ENCODE assay signal across 20 cellular contexts in the genomic region with DNA sequence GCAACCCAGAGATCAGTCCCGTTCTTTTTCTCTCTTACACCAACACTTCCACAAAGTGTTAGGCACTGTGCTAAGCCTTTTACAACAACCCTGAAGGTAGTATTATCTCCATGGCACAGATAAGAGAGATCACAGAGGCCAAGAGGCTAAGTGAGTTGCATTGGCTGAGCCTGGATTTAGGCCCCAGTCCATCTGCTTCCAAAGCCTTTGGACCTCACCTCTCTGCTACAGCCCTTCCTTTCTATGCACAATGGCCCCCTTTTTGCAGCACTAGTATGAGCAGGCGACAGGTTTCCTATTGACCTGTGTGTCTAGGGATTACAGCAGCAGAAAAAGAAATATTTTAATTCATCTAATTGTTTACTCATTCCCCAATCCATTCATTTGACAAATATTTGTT.
"Had no signal": no experiment of that assay in that cellular context is flagged by ENCODE, and none has a peak within 500 bp of the region (broad histone marks: within the 10 kb centered on the region; RNA-seq: fewer than 3 reads in every experiment).

No MANE protein-coding gene starts in this region.

- DNase-seq: cortex of kidney; effector memory CD8-positive, alpha-beta T cell; foreskin fibroblast; gastrocnemius medialis; head of caudate nucleus; left ventricle myocardium superior; lower lobe of right lung; natural killer cell; sigmoid colon; stimulated activated CD4-positive, alpha-beta T cell treated with anti-CD3 and anti-CD28 coated beads, Interleukin-2, amount 100 ng/mL, for 24 hours; stimulated activated CD4-positive, alpha-beta T cell treated with anti-CD3 and anti-CD28 coated beads, Interleukin-4, amount 100 ng/mL, for 24 hours; stimulated activated naive CD4-positive, alpha-beta T cell treated with Interleukin-2 at 50 U/mL for 16 hours; stomach; thyroid gland; trophoblast cell had no signal

- H3K27me3 ChIP-seq: gastrocnemius medialis, neutrophil, sigmoid colon, stomach, thyroid gland, vagina had no signal

- H3K9ac ChIP-seq: parathyroid adenoma had no signal

- ATAC-seq: effector memory CD8-positive, alpha-beta T cell; gastrocnemius medialis; left ventricle myocardium superior; lower lobe of right lung; natural killer cell; stimulated activated effector memory CD8-positive, alpha-beta T cell treated with anti-CD3 and anti-CD28 coated beads, Interleukin-12 subunit alpha, Interleukin-12 subunit beta, amount 100 ng/mL, for 72 hours had no signal

- H3K27ac ChIP-seq: gastrocnemius medialis, lower lobe of right lung, neutrophil, parathyroid adenoma, sigmoid colon, stomach, thyroid gland, vagina had no signal

- H3K4me1 ChIP-seq: gastrocnemius medialis, lower lobe of right lung, sigmoid colon, stomach, thyroid gland, vagina had no signal

- H3K36me3 ChIP-seq: gastrocnemius medialis, lower lobe of right lung, neutrophil, sigmoid colon, stomach, thyroid gland, vagina had no signal

- H3K4me3 ChIP-seq: gastrocnemius medialis, lower lobe of right lung, sigmoid colon, stomach, thyroid gland, vagina had no signal

- H3K9me3 ChIP-seq: gastrocnemius medialis, lower lobe of right lung, neutrophil, sigmoid colon, stomach, thyroid gland, vagina had no signal

- H3K79me2 ChIP-seq: parathyroid adenoma had no signal

- H2AFZ ChIP-seq: parathyroid adenoma had no signal

- FAIRE-seq: keratinocyte had no signal
